ENCODE assay signal across 26 cellular contexts in the genomic region with DNA sequence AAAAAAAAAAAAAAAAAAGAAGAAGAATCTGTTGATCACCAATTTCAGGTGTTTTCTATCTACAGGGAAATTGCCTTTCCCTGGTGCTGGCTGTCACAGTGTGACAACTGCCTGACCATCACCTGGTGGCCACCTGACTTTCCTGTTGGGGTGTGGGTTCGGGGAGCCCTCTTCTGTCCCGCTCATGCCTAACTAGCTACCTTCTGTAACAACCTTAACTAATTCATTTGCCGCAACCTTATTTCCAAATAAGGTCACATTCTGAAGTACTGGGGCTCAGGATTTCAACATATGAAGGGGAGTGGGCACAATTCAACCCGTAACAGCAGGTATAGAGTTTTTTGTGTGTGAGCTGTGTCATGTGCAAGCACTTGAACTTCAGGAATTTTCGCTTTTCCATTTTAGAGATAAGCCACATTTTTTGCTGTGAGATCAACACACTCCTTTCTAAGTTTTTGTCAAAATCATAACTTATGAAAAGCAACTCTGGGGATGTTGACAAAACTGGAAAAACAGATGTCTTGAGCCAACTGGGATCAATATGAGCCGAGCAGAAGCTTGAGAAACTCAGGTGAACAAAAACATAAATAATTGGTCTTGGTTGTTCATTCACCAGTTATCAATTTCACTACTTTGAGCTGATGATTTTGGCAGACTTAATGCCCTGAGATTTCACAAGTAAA.
A peak's percentile ranks its signal among the peaks of the same experiment; 100 is the strongest.
DNase-seq lines count a peak whose midpoint lies in the region; ATAC-seq, FAIRE-seq and TF ChIP-seq lines count a peak whose summit lies in the region.
"Had no signal": no experiment of that assay in that cellular context is flagged by ENCODE, and none has a peak within 500 bp of the region (broad histone marks: within the 10 kb centered on the region; RNA-seq: fewer than 3 reads in every experiment).

No MANE protein-coding gene starts in this region.

- H3K9ac ChIP-seq in BLaER1 treated with 17β-estradiol and CSF1 and Interleukin-3, amounts not matched to agents 10 nM and 100 nM, result no peak overlapping the region
- H3K9ac ChIP-seq in Loucy (ENCODE audit: low read depth, low read length, poor library complexity, severe bottlenecking) (no peak overlapping the region), iPS-18a (ENCODE audit: low read length) (no peak overlapping the region), MM.1S (ENCODE audit: low read length) (no peak overlapping the region)

- ATAC-seq in pancreas, result peak; percentile 36 to 77 (median 62)
- ATAC-seq in GM21737 (IDR thresholded peaks at IDR 0.05; ENCODE audit: unreplicated experiment), result no peak
- ATAC-seq: A549; activated naive CD4-positive, alpha-beta T cell treated with anti-CD3 and anti-CD28 coated beads, Interleukin-2, amount 50 U/mL, for 72 hours; gastrocnemius medialis; stimulated activated effector memory CD8-positive, alpha-beta T cell treated with anti-CD3 and anti-CD28 coated beads, Interleukin-12 subunit alpha, Interleukin-12 subunit beta, amount 100 ng/mL, for 72 hours had no signal

- H2AFZ ChIP-seq in Loucy (ENCODE audit: low read length) (peak overlapping the region; percentile 87; the same call in 1 of the 2 replicates), MM.1S (ENCODE audit: low read length) (no peak overlapping the region)

- H3K9me3 ChIP-seq in BLaER1 treated with 17β-estradiol and CSF1 and Interleukin-3, amounts not matched to agents 10 nM and 100 nM (replicated peaks in 1 of 11), result peaks cover 0 to 10% (median 7%) of the 10 kb centered on the region in 11 experiments; a peak in 12 of 22 replicates
- H3K9me3 ChIP-seq in Loucy (ENCODE audit: insufficient read depth, low read depth, low read length), result no peaks in the 10 kb centered on the region
- H3K9me3 ChIP-seq in iPS-18a (ENCODE audit: control insufficient read depth, low read depth, low read length), result no peaks in the 10 kb centered on the region
- no peaks in the 10 kb centered on the region for H3K9me3 ChIP-seq in pancreas
- H3K9me3 ChIP-seq in MM.1S (replicated peaks; ENCODE audit: insufficient read depth, low read length), result no peaks in the 10 kb centered on the region
- H3K9me3 ChIP-seq in CD4-positive, alpha-beta memory T cell (ENCODE audit: control insufficient read depth in 1 of 2, low read length in 2 of 2), result no peaks in the 10 kb centered on the region
- H3K9me3 ChIP-seq: A549, breast epithelium, gastrocnemius medialis, SJSA1 had no signal

- H3K9me2 ChIP-seq in Loucy (replicated peaks; ENCODE audit: low read depth, low read length) (no peaks in the 10 kb centered on the region), MM.1S (replicated peaks; ENCODE audit: insufficient read depth, low read length) (no peaks in the 10 kb centered on the region)

- H4K20me1 ChIP-seq in BLaER1 treated with 17β-estradiol and CSF1 and Interleukin-3, amounts not matched to agents 10 nM and 100 nM, result no peaks in the 10 kb centered on the region
- H4K20me1 ChIP-seq in Loucy (ENCODE audit: insufficient read depth, low read length, poor library complexity, severe bottlenecking), result no peaks in the 10 kb centered on the region
- H4K20me1 ChIP-seq in MM.1S (ENCODE audit: insufficient read depth, low read length), result no peaks in the 10 kb centered on the region

- DNase-seq in pancreas (no peak), MM.1S (no peak)
- no peak for DNase-seq in activated CD4-positive, alpha-beta T cell treated with anti-CD3 and anti-CD28 coated beads, Interleukin-2, amount 50 U/mL, for 4 hours
- DNase-seq in CD4-positive, alpha-beta memory T cell, result no peak
- DNase-seq: activated CD4-positive, alpha-beta T cell treated with anti-CD3 and anti-CD28 coated beads for 48 hours; activated CD8-positive, alpha-beta memory T cell treated with anti-CD3 and anti-CD28 coated beads for 24 hours; activated T-cell treated with anti-CD3 and anti-CD28 coated beads for 4 hours; CD4-positive, alpha-beta T cell; gastrocnemius medialis; HCEC 1CT; Kasumi-1; NCI-H1436 treated with DMSO at 0.1 percent for 48 hours; NCI-H2107; NCI-H446 treated with DMSO at 0.1 percent for 48 hours; T1000 had no signal

- 33 to 42% methylated on average over 6 of the region's 6 CpGs for WGBS in pancreas, 2 donors

- no peaks in the 10 kb centered on the region for H3K36me3 ChIP-seq in BLaER1 treated with 17β-estradiol and CSF1 and Interleukin-3, amounts not matched to agents 10 nM and 100 nM
- H3K36me3 ChIP-seq in Loucy (ENCODE audit: insufficient read depth, low read length), result no peaks in the 10 kb centered on the region
- H3K36me3 ChIP-seq in iPS-18a (ENCODE audit: control insufficient read depth, low read depth, low read length), result no peaks in the 10 kb centered on the region
- no peaks in the 10 kb centered on the region for H3K36me3 ChIP-seq in pancreas
- no peaks in the 10 kb centered on the region for H3K36me3 ChIP-seq in MM.1S (replicated peaks; ENCODE audit: insufficient read depth, low read length)
- no peaks in the 10 kb centered on the region for H3K36me3 ChIP-seq in CD4-positive, alpha-beta memory T cell (ENCODE audit: insufficient read depth, low read length)
- H3K36me3 ChIP-seq: breast epithelium, gastrocnemius medialis, SJSA1 had no signal

- no peak overlapping the region for H3K4me3 Mint-ChIP-seq in CD4-positive, alpha-beta memory T cell
- H3K4me3 Mint-ChIP-seq: CD4-positive, alpha-beta T cell; stimulated activated effector memory CD8-positive, alpha-beta T cell treated with anti-CD3 and anti-CD28 coated beads, Interleukin-12 subunit alpha, Interleukin-12 subunit beta, amount 100 ng/mL, for 72 hours had no signal

- no peak overlapping the region for H3K4me3 ChIP-seq in BLaER1 treated with 17β-estradiol and CSF1 and Interleukin-3, amounts not matched to agents 10 nM and 100 nM
- H3K4me3 ChIP-seq in Loucy (ENCODE audit: low read length, poor library complexity, severe bottlenecking), result no peak overlapping the region
- peak overlapping the region; percentile 49 for H3K4me3 ChIP-seq in iPS-18a (ENCODE audit: low read length)
- peak overlapping the region in 1 of 4 donors; percentile 5 for H3K4me3 ChIP-seq in pancreas
- H3K4me3 ChIP-seq in MM.1S (ENCODE audit: low read length), result no peak overlapping the region
- H3K4me3 ChIP-seq in CD4-positive, alpha-beta memory T cell (ENCODE audit: low read length in 2 of 2), result no peak overlapping the region
- H3K4me3 ChIP-seq: A549, breast epithelium, dorsolateral prefrontal cortex, gastrocnemius medialis, SJSA1 had no signal

- H3F3A ChIP-seq in Loucy (ENCODE audit: low read depth) (no peaks in the 10 kb centered on the region), MM.1S (ENCODE audit: insufficient read depth, low read length) (no peaks in the 10 kb centered on the region)

- peaks cover 0 to 1% (median 0%) of the 10 kb centered on the region in 4 donors for H3K4me1 Mint-ChIP-seq in CD4-positive, alpha-beta memory T cell

- H3K9me3 Mint-ChIP-seq in CD4-positive, alpha-beta memory T cell, result no peaks in the 10 kb centered on the region
- H3K9me3 Mint-ChIP-seq: activated naive CD4-positive, alpha-beta T cell treated with anti-CD3 and anti-CD28 coated beads, Interleukin-2, amount 50 U/mL, for 72 hours; CD4-positive, alpha-beta T cell; stimulated activated effector memory CD8-positive, alpha-beta T cell treated with anti-CD3 and anti-CD28 coated beads, Interleukin-12 subunit alpha, Interleukin-12 subunit beta, amount 100 ng/mL, for 72 hours had no signal

- intact Hi-C loops in pancreas (cut with DNase I), result no loop called here
- intact Hi-C loops in CD4-positive, alpha-beta memory T cell (cut with micrococcal nuclease), result loop anchor here (10.0 kb wide), 1 partner anchor 246 kb away; the partner anchor contains the start of gene RGMA

- peaks cover 6 to 35% (median 22%) of the 10 kb centered on the region in 10 experiments; a peak in 17 of 20 replicates for H3K4me1 ChIP-seq in BLaER1 treated with 17β-estradiol and CSF1 and Interleukin-3, amounts not matched to agents 10 nM and 100 nM
- peaks cover 6% of the 10 kb centered on the region for H3K4me1 ChIP-seq in Loucy (ENCODE audit: insufficient read depth, low read length, poor library complexity, severe bottlenecking)
- H3K4me1 ChIP-seq in iPS-18a (ENCODE audit: control insufficient read depth, low read depth, low read length), result peaks cover 50% of the 10 kb centered on the region
- peaks cover 0 to 13% (median 10%) of the 10 kb centered on the region in 3 donors for H3K4me1 ChIP-seq in pancreas
- H3K4me1 ChIP-seq in MM.1S (ENCODE audit: low read length), result no peaks in the 10 kb centered on the region
- H3K4me1 ChIP-seq in CD4-positive, alpha-beta memory T cell (ENCODE audit: insufficient read depth, low read length), result no peaks in the 10 kb centered on the region
- H3K4me1 ChIP-seq: A549, breast epithelium, gastrocnemius medialis, SJSA1 had no signal

- no peaks in the 10 kb centered on the region for H3K27me3 ChIP-seq in BLaER1 treated with 17β-estradiol and CSF1 and Interleukin-3, amounts not matched to agents 10 nM and 100 nM
- H3K27me3 ChIP-seq in Loucy (ENCODE audit: insufficient read depth, low read length, poor library complexity, severe bottlenecking) (no peaks in the 10 kb centered on the region), iPS-18a (ENCODE audit: control insufficient read depth, insufficient read depth, low read length) (peaks cover 58% of the 10 kb centered on the region), pancreas (no peaks in the 10 kb centered on the region), MM.1S (replicated peaks; ENCODE audit: insufficient read depth, low read length) (no peaks in the 10 kb centered on the region)
- no peaks in the 10 kb centered on the region for H3K27me3 ChIP-seq in CD4-positive, alpha-beta memory T cell (ENCODE audit: insufficient read depth, low read length)
- H3K27me3 ChIP-seq: breast epithelium, SJSA1 had no signal

- POLR2A ChIA-PET in CD4-positive, alpha-beta memory T cell (lab: Charles Lee; ENCODE audit: partially characterized antibody), result no interaction called here

- H3K27ac Mint-ChIP-seq in CD4-positive, alpha-beta memory T cell, result no peak overlapping the region
- H3K27ac Mint-ChIP-seq: activated naive CD4-positive, alpha-beta T cell treated with anti-CD3 and anti-CD28 coated beads, Interleukin-2, amount 50 U/mL, for 72 hours; CD4-positive, alpha-beta T cell; stimulated activated effector memory CD8-positive, alpha-beta T cell treated with anti-CD3 and anti-CD28 coated beads, Interleukin-12 subunit alpha, Interleukin-12 subunit beta, amount 100 ng/mL, for 72 hours had no signal

- H3K27ac ChIP-seq in BLaER1 treated with 17β-estradiol and CSF1 and Interleukin-3, amounts not matched to agents 10 nM and 100 nM, result no peak overlapping the region
- H3K27ac ChIP-seq in iPS-18a (ENCODE audit: low read length) (no peak overlapping the region), pancreas (peak overlapping the region in 3 of 4 donors; percentile 12 to 55 (median 47)), MM.1S (ENCODE audit: low read length) (no peak overlapping the region)
- H3K27ac ChIP-seq in CD4-positive, alpha-beta memory T cell (ENCODE audit: low read depth, low read length), result no peak overlapping the region
- H3K27ac ChIP-seq: A549, breast epithelium, dorsolateral prefrontal cortex, gastrocnemius medialis, SJSA1, VCaP had no signal

- peak overlapping the region in 8 of 11 experiments; percentile 41 to 82 (median 64); a peak in 14 of 22 replicates for H3K4me2 ChIP-seq in BLaER1 treated with 17β-estradiol and CSF1 and Interleukin-3, amounts not matched to agents 10 nM and 100 nM
- H3K4me2 ChIP-seq in Loucy (ENCODE audit: low read depth, low read length, poor library complexity, severe bottlenecking) (peak overlapping the region; percentile 6), MM.1S (ENCODE audit: low read depth, low read length) (no peak overlapping the region)
- H3K4me2 ChIP-seq: A549 had no signal

- TF ChIP-seq CTCF in Loucy (conservative IDR thresholded peaks at IDR 0.05; ENCODE audit: low read length) (no peak), pancreas (IDR thresholded peaks at IDR 0.05) (no peak), MM.1S (IDR thresholded peaks at IDR 0.05; ENCODE audit: low read length) (no peak)

- H3K79me2 ChIP-seq in Loucy (ENCODE audit: insufficient read depth, low read length) (no peaks in the 10 kb centered on the region), MM.1S (ENCODE audit: low read length) (no peaks in the 10 kb centered on the region)

- peaks cover 22 to 36% of the 10 kb centered on the region in 2 donors for H3K27me3 Mint-ChIP-seq in CD4-positive, alpha-beta memory T cell

- no peak for FAIRE-seq in pancreas (lab: Jason Lieb, UNC)
- FAIRE-seq: A549 had no signal

- no peaks in the 10 kb centered on the region for H3K36me3 Mint-ChIP-seq in CD4-positive, alpha-beta memory T cell
- H3K36me3 Mint-ChIP-seq: activated naive CD4-positive, alpha-beta T cell treated with anti-CD3 and anti-CD28 coated beads, Interleukin-2, amount 50 U/mL, for 72 hours; stimulated activated effector memory CD8-positive, alpha-beta T cell treated with anti-CD3 and anti-CD28 coated beads, Interleukin-12 subunit alpha, Interleukin-12 subunit beta, amount 100 ng/mL, for 72 hours had no signal

- CTCF ChIA-PET in CD4-positive, alpha-beta memory T cell (lab: Charles Lee; ENCODE audit: partially characterized antibody), result no interaction called here

Comparison
In these comparisons a context has a peak if more than half of its experiments do, and no peak if none do; other contexts are left out.
1. H3K27ac ChIP-seq: peak in pancreas (3 of 4); none in BLaER1 treated with 17β-estradiol and CSF1 and Interleukin-3, amounts not matched to agents 10 nM and 100 nM (0 of 11), iPS-18a (single experiment), MM.1S (single experiment) and CD4-positive, alpha-beta memory T cell (single experiment).